Comparison of ENCODE assay signal across 8 cellular contexts in genomic region chr3:44058022-44058867, GRCh38.
A peak's percentile ranks its signal among the peaks of the same experiment; 100 is the strongest.
DNase-seq lines count a peak whose midpoint lies in the region; ATAC-seq lines count a peak whose summit lies in the region.

No MANE protein-coding gene starts in this region.

- DNase-seq in DMS79 treated with DMSO at 0.1 percent for 48 hours (lab: John Stamatoyannopoulos, UW) (peak; percentile 3), DMS79 (lab: John Stamatoyannopoulos, UW) (no peak), HCEC 1CT (peak; percentile 14), NCI-H2029 treated with DMSO at 0.1 percent for 48 hours (lab: John Stamatoyannopoulos, UW) (peak; percentile 30), sciatic nerve (ENCODE audit: low spot score) (no peak), aorta (no peak)
- peak in 8 of 10 donors; percentile 6 to 68 (median 26) for DNase-seq in naive thymus-derived CD8-positive, alpha-beta T cell

- H3K27ac Mint-ChIP-seq in activated naive CD4-positive, alpha-beta T cell treated with anti-CD3 and anti-CD28 coated beads, Interleukin-2, amount 50 U/mL, for 24 hours: peak overlapping the region; percentile 31
- H3K27ac Mint-ChIP-seq in naive thymus-derived CD8-positive, alpha-beta T cell: peak overlapping the region in 8 of 10 donors; percentile 7 to 90 (median 60)

- peak overlapping the region; percentile 51 for H3K4me3 Mint-ChIP-seq in activated naive CD4-positive, alpha-beta T cell treated with anti-CD3 and anti-CD28 coated beads, Interleukin-2, amount 50 U/mL, for 24 hours
- peak overlapping the region; percentile 57 to 81 (median 70) for H3K4me3 Mint-ChIP-seq in naive thymus-derived CD8-positive, alpha-beta T cell

- no peaks in the 10 kb centered on the region for H3K36me3 ChIP-seq in aorta (ENCODE audit: control insufficient read depth in 1 of 2, insufficient read depth in 2 of 2, low read length in 1 of 2)

- ATAC-seq in naive thymus-derived CD8-positive, alpha-beta T cell: peak; percentile 76 to 89
- ATAC-seq in sciatic nerve (no peak), aorta (ENCODE audit: low FRiP score) (no peak)

- H3K4me1 ChIP-seq in aorta (ENCODE audit: control insufficient read depth in 1 of 2, insufficient read depth in 2 of 2, low read length in 2 of 2): no peaks in the 10 kb centered on the region

- peaks cover 36% of the 10 kb centered on the region for H3K4me1 Mint-ChIP-seq in activated naive CD4-positive, alpha-beta T cell treated with anti-CD3 and anti-CD28 coated beads, Interleukin-2, amount 50 U/mL, for 24 hours
- H3K4me1 Mint-ChIP-seq in naive thymus-derived CD8-positive, alpha-beta T cell: peaks cover 16 to 40% (median 33%) of the 10 kb centered on the region in 4 donors

- POLR2A ChIA-PET in naive thymus-derived CD8-positive, alpha-beta T cell (lab: Charles Lee): no interaction called here

- H3K9me3 ChIP-seq in aorta (ENCODE audit: control insufficient read depth, low read length): no peaks in the 10 kb centered on the region

- no peak overlapping the region for H3K4me3 ChIP-seq in aorta (ENCODE audit: low read length in 2 of 2)

- no peaks in the 10 kb centered on the region for H3K27me3 Mint-ChIP-seq in activated naive CD4-positive, alpha-beta T cell treated with anti-CD3 and anti-CD28 coated beads, Interleukin-2, amount 50 U/mL, for 24 hours
- peaks cover 0 to 17% (median 9%) of the 10 kb centered on the region in 5 donors for H3K27me3 Mint-ChIP-seq in naive thymus-derived CD8-positive, alpha-beta T cell

- no peak overlapping the region for H3K27ac ChIP-seq in aorta (ENCODE audit: low read depth in 1 of 2, low read length in 2 of 2)

- intact Hi-C loops in sciatic nerve (cut with DNase I) (no loop called here), aorta (cut with DNase I) (no loop called here)

- WGBS in aorta, 2 donors: 24 to 35% methylated on average over 15 of the region's 15 CpGs

- no peaks in the 10 kb centered on the region for H3K36me3 Mint-ChIP-seq in activated naive CD4-positive, alpha-beta T cell treated with anti-CD3 and anti-CD28 coated beads, Interleukin-2, amount 50 U/mL, for 24 hours
- H3K36me3 Mint-ChIP-seq in naive thymus-derived CD8-positive, alpha-beta T cell: no peaks in the 10 kb centered on the region

- H3K9me3 Mint-ChIP-seq in activated naive CD4-positive, alpha-beta T cell treated with anti-CD3 and anti-CD28 coated beads, Interleukin-2, amount 50 U/mL, for 24 hours: no peaks in the 10 kb centered on the region
- no peaks in the 10 kb centered on the region for H3K9me3 Mint-ChIP-seq in naive thymus-derived CD8-positive, alpha-beta T cell

- no peaks in the 10 kb centered on the region for H3K27me3 ChIP-seq in aorta (ENCODE audit: control insufficient read depth in 1 of 2, insufficient read depth in 2 of 2, low read length in 1 of 2)

Comparison
In these comparisons a context has a peak if more than half of its experiments do, and no peak if none do; other contexts are left out.
1. DNase-seq: peak in DMS79 treated with DMSO at 0.1 percent for 48 hours (single experiment), HCEC 1CT (single experiment), NCI-H2029 treated with DMSO at 0.1 percent for 48 hours (single experiment) and naive thymus-derived CD8-positive, alpha-beta T cell (8 of 10); none in DMS79 (single experiment), sciatic nerve (single experiment) and aorta (0 of 2).
2. ATAC-seq: peak in naive thymus-derived CD8-positive, alpha-beta T cell (2 of 2); none in sciatic nerve (single experiment) and aorta (single experiment).